Comparison of ENCODE assay signal across 2 cellular contexts in genomic region chr9:37964740-37965081, GRCh38.
TF ChIP-seq lines count a peak whose summit lies in the region.

No MANE protein-coding gene starts in this region.

TF ChIP-seq in IMR-90, 13 proteins besides CTCF, POLR2A, EP300 and RAD21:
- TF ChIP-seq SMC3 (IDR thresholded peaks at IDR 0.05; ENCODE audit: low read depth, low read length) (no peak), MAZ (IDR thresholded peaks at IDR 0.05; ENCODE audit: borderline replicate concordance, low read depth, low read length) (no peak), FOS (IDR thresholded peaks at IDR 0.05; ENCODE audit: low read depth, low read length) (no peak), BHLHE40 (IDR thresholded peaks at IDR 0.05; ENCODE audit: low read depth, low read length) (no peak), MXI1 (IDR thresholded peaks at IDR 0.05; ENCODE audit: borderline replicate concordance, low read depth, low read length) (no peak), NFE2L2 (IDR thresholded peaks at IDR 0.05; ENCODE audit: low read depth, low read length) (no peak), RCOR1 (IDR thresholded peaks at IDR 0.05; ENCODE audit: insufficient replicate concordance, low read length) (no peak), CEBPB (IDR thresholded peaks at IDR 0.05; ENCODE audit: low read depth, low read length) (no peak)
- TF ChIP-seq, protein P1, sequence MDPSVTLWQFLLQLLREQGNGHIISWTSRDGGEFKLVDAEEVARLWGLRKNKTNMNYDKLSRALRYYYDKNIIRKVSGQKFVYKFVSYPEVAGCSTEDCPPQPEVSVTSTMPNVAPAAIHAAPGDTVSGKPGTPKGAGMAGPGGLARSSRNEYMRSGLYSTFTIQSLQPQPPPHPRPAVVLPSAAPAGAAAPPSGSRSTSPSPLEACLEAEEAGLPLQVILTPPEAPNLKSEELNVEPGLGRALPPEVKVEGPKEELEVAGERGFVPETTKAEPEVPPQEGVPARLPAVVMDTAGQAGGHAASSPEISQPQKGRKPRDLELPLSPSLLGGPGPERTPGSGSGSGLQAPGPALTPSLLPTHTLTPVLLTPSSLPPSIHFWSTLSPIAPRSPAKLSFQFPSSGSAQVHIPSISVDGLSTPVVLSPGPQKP (IDR thresholded peaks at IDR 0.05; ENCODE audit: borderline replicate concordance, low read depth, low read length) = no peak
TF ChIP-seq in IMR-90: peak in this region for 0.

TF ChIP-seq in liver, 16 proteins besides CTCF, POLR2A, EP300 and RAD21:
- TF ChIP-seq, protein P2, sequence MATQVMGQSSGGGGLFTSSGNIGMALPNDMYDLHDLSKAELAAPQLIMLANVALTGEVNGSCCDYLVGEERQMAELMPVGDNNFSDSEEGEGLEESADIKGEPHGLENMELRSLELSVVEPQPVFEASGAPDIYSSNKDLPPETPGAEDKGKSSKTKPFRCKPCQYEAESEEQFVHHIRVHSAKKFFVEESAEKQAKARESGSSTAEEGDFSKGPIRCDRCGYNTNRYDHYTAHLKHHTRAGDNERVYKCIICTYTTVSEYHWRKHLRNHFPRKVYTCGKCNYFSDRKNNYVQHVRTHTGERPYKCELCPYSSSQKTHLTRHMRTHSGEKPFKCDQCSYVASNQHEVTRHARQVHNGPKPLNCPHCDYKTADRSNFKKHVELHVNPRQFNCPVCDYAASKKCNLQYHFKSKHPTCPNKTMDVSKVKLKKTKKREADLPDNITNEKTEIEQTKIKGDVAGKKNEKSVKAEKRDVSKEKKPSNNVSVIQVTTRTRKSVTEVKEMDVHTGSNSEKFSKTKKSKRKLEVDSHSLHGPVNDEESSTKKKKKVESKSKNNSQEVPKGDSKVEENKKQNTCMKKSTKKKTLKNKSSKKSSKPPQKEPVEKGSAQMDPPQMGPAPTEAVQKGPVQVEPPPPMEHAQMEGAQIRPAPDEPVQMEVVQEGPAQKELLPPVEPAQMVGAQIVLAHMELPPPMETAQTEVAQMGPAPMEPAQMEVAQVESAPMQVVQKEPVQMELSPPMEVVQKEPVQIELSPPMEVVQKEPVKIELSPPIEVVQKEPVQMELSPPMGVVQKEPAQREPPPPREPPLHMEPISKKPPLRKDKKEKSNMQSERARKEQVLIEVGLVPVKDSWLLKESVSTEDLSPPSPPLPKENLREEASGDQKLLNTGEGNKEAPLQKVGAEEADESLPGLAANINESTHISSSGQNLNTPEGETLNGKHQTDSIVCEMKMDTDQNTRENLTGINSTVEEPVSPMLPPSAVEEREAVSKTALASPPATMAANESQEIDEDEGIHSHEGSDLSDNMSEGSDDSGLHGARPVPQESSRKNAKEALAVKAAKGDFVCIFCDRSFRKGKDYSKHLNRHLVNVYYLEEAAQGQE (IDR thresholded peaks at IDR 0.05) = no peak
- TF ChIP-seq RXRA (IDR thresholded peaks at IDR 0.05) (no peak), JUND (IDR thresholded peaks at IDR 0.05) (no peak), NR2F2 (IDR thresholded peaks at IDR 0.05) (no peak)
- TF ChIP-seq, protein P3, sequence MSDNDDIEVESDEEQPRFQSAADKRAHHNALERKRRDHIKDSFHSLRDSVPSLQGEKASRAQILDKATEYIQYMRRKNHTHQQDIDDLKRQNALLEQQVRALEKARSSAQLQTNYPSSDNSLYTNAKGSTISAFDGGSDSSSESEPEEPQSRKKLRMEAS (IDR thresholded peaks at IDR 0.05) = no peak
